9 cellular contexts compared by ENCODE assay signal in the genomic region with DNA sequence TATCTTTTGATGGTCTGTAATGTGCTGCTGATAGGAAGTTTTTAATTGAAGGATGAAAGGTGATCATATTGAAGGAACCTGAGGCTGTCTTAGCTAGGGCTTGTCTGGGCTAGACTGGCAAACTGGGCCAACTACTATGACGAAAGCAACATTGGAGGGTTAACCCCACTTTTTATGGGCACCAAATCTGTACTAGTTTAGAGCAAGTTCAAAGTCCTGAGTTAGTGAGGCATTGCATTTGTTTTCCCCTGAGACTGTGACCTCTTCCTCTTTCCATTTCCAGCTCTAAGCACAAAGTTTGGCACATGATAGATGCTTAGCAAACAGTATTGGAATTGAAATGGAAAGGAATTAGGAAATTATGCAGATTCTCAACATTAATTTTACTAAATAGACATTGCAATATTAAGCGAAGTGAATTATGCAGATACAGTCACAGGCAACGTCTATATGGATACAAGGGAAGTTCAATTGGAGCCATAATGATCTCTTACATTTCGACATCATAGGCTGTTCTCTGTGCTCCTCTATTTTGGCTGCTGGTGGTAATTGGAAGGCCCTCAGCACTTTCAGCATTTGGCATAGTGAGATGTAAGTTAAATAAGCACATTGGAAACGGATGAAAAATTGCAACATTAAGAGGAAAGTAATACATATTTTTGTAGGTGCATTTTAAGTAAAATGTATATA. TPM values are rescaled to one million over a fixed set of nuclear protein-coding genes. Genes with fewer than 3 reads are reported as not detected.
DNase-seq lines count a peak whose midpoint lies in the region; ATAC-seq and TF ChIP-seq lines count a peak whose summit lies in the region.
"Had no signal": no experiment of that assay in that cellular context is flagged by ENCODE, and none has a peak within 500 bp of the region (broad histone marks: within the 10 kb centered on the region; RNA-seq: fewer than 3 reads in every experiment).

No MANE protein-coding gene starts in this region.

- H3K36me3 Mint-ChIP-seq in Calu3 (ENCODE audit: insufficient read depth, unreplicated experiment): no peaks in the 10 kb centered on the region
- H3K36me3 Mint-ChIP-seq: activated naive CD4-positive, alpha-beta T cell treated with anti-CD3 and anti-CD28 coated beads, Interleukin-2, amount 50 U/mL, for 72 hours had no signal

- no peaks in the 10 kb centered on the region for H3K4me1 Mint-ChIP-seq in Calu3 (ENCODE audit: low read depth, unreplicated experiment)

- H3K36me3 ChIP-seq in right lobe of liver (no peaks in the 10 kb centered on the region), BE2C (no peaks in the 10 kb centered on the region)

- ATAC-seq in GM18520 (IDR thresholded peaks at IDR 0.05; ENCODE audit: unreplicated experiment) (peak; percentile 65), HG02763 (IDR thresholded peaks at IDR 0.05; ENCODE audit: unreplicated experiment) (peak; percentile 77), right lobe of liver (peak; percentile 78 to 87 (median 84))
- ATAC-seq: activated naive CD4-positive, alpha-beta T cell treated with anti-CD3 and anti-CD28 coated beads, Interleukin-2, amount 50 U/mL, for 72 hours had no signal

- no peaks in the 10 kb centered on the region for H3K27me3 Mint-ChIP-seq in Calu3 (ENCODE audit: unreplicated experiment)

- H3K4me1 ChIP-seq in right lobe of liver (peaks cover 0 to 48% (median 11%) of the 10 kb centered on the region in 4 donors), BE2C (peaks cover 34% of the 10 kb centered on the region)

- H3K4me3 ChIP-seq in right lobe of liver: peak overlapping the region in 2 of 3 donors; percentile 17 to 20
- H3K4me3 ChIP-seq in BE2C (ENCODE audit: low read depth, low read length): no peak overlapping the region

- DNase-seq in NOMO-1 treated with dmso at 0.1 percent for 144 hours (lab: John Stamatoyannopoulos, UW; ENCODE audit: unreplicated experiment): peak; percentile 65
- DNase-seq in right lobe of liver: peak in 1 of 3 donors; percentile 79
- DNase-seq in KG1 (lab: John Stamatoyannopoulos, UW): no peak
- no peak for DNase-seq in foreskin melanocyte
- DNase-seq in Calu3: no peak
- no peak for DNase-seq in BE2C

- no peaks in the 10 kb centered on the region for H3K9me3 Mint-ChIP-seq in Calu3 (ENCODE audit: low read depth, unreplicated experiment)
- H3K9me3 Mint-ChIP-seq: activated naive CD4-positive, alpha-beta T cell treated with anti-CD3 and anti-CD28 coated beads, Interleukin-2, amount 50 U/mL, for 72 hours had no signal

- WGBS in right lobe of liver (ENCODE audit: insufficient coverage, low coverage, low lambda C conversion rate, missing lambda C conversion rate): 21% methylated on average over 5 of the region's 5 CpGs

- intact Hi-C loops in right lobe of liver (cut with DNase I) (no loop called here), Calu3 (cut with micrococcal nuclease; ENCODE audit: unreplicated experiment) (no loop called here)

- CTCF ChIA-PET in Calu3 (lab: Charles Lee): no interaction called here

- BruUV-seq in Calu3 (replicated peaks; lab: Mats Ljungman, UMichigan): no TSS peak

- TF ChIP-seq CTCF in right lobe of liver (IDR thresholded peaks at IDR 0.05) (no peak), Calu3 (IDR thresholded peaks at IDR 0.05; ENCODE audit: unreplicated experiment) (no peak), BE2C (IDR thresholded peaks at IDR 0.05; ENCODE audit: low read depth, low read length) (no peak)

- no peak for TF ChIP-seq POLR2A in right lobe of liver (IDR thresholded peaks at IDR 0.05)

- no peaks in the 10 kb centered on the region for H3K9me3 ChIP-seq in right lobe of liver
- H3K9me3 ChIP-seq in BE2C: no peaks in the 10 kb centered on the region

- H3K27ac Mint-ChIP-seq in Calu3 (ENCODE audit: unreplicated experiment): no peak overlapping the region
- H3K27ac Mint-ChIP-seq: activated naive CD4-positive, alpha-beta T cell treated with anti-CD3 and anti-CD28 coated beads, Interleukin-2, amount 50 U/mL, for 72 hours had no signal

- peak overlapping the region; percentile 11 to 86 (median 71) for H3K27ac ChIP-seq in right lobe of liver

- H3K4me3 Mint-ChIP-seq in Calu3 (ENCODE audit: low read depth, unreplicated experiment): no peak overlapping the region

- H3K27me3 ChIP-seq in right lobe of liver: no peaks in the 10 kb centered on the region
- H3K27me3 ChIP-seq in BE2C: no peaks in the 10 kb centered on the region

RNA-seq across cellular contexts. Expression of gene CEP57L1, which starts 22.2 kb away (rescaled TPM):
- total RNA-seq in right lobe of liver (1 to 10 TPM; 6.3 to 9.5 (median 7.6) TPM), Calu3 (2022) (10.1 and 13.2 TPM in 2 replicates)
- polyA plus RNA-seq in BE2C (2012; ENCODE audit: insufficient read depth, insufficient read length, low read depth): 6.7 TPM

RNA-seq across cellular contexts. Expression of gene SESN1, which starts 22.8 kb away (rescaled TPM):
- total RNA-seq in right lobe of liver (10 to 100 TPM in 5 of 6 experiments, 1 to 10 TPM in 1; 8.7 to 17.1 (median 11.9) TPM), Calu3 (2022) (3.9 and 5.9 TPM in 2 replicates)
- 2.9 TPM for polyA plus RNA-seq in BE2C (2012; ENCODE audit: insufficient read depth, insufficient read length, low read depth)
